In genomic region chr17:72126575-72127486, GRCh38 we compare ENCODE assay signal across 10 cellular contexts. TPM values are rescaled to one million over a fixed set of nuclear protein-coding genes. Genes with fewer than 3 reads are reported as not detected.
DNase-seq lines count a peak whose midpoint lies in the region; ATAC-seq and TF ChIP-seq lines count a peak whose summit lies in the region.
"Had no signal": no experiment of that assay in that cellular context is flagged by ENCODE, and none has a peak within 500 bp of the region (broad histone marks: within the 10 kb centered on the region; RNA-seq: fewer than 3 reads in every experiment).

No MANE protein-coding gene starts in this region.

- no peak overlapping the region for H3K4me3 ChIP-seq in foreskin fibroblast (ENCODE audit: low read depth in 1 of 2, low read length in 2 of 2)

- H3K4me1 Mint-ChIP-seq in activated CD8-positive, alpha-beta T cell treated with anti-CD3 and anti-CD28 coated beads, Interleukin-2, amount 10 ng/mL, durations not matched to agents 7 days and 5 days (ENCODE audit: low read depth), result peaks cover 6% of the 10 kb centered on the region
- peaks cover 26% of the 10 kb centered on the region for H3K4me1 Mint-ChIP-seq in glutamatergic neuron (ENCODE audit: low read depth, unreplicated experiment)

- DNase-seq in GM04503 (ENCODE audit: low read depth) (peak; percentile 51), RPMI7951 (ENCODE audit: low read depth) (peak; percentile 96), foreskin fibroblast (peak; percentile 92 to 95), putamen (ENCODE audit: low spot score) (peak; percentile 11), glutamatergic neuron (no peak), NCI-H82 (lab: John Stamatoyannopoulos, UW) (no peak), head of caudate nucleus (no peak)
- no peak for DNase-seq in activated CD8-positive, alpha-beta T cell treated with anti-CD3 and anti-CD28 coated beads, Interleukin-2, amount 10 ng/mL, durations not matched to agents 7 days and 5 days
- DNase-seq: activated CD8-positive, alpha-beta memory T cell treated with anti-CD3 and anti-CD28 coated beads, Interleukin-2, amount 50 U/mL, for 48 hours; stimulated activated CD4-positive, alpha-beta T cell treated with anti-CD3 and anti-CD28 coated beads, Interleukin-2, amount 100 ng/mL, for 48 hours had no signal

- TF ChIP-seq CTCF in foreskin fibroblast (IDR thresholded peaks at IDR 0.05; ENCODE audit: low read depth, low read length) (no peak), glutamatergic neuron (IDR thresholded peaks at IDR 0.05; ENCODE audit: partially characterized antibody, unreplicated experiment) (no peak)

- no peak overlapping the region for H3K27ac Mint-ChIP-seq in activated CD8-positive, alpha-beta T cell treated with anti-CD3 and anti-CD28 coated beads, Interleukin-2, amount 10 ng/mL, durations not matched to agents 7 days and 5 days
- H3K27ac Mint-ChIP-seq in glutamatergic neuron (ENCODE audit: unreplicated experiment), result no peak overlapping the region

- ATAC-seq in activated CD8-positive, alpha-beta T cell treated with anti-CD3 and anti-CD28 coated beads, Interleukin-2, amount 10 ng/mL, durations not matched to agents 7 days and 5 days, result no peak

- H3K9me3 Mint-ChIP-seq in activated CD8-positive, alpha-beta T cell treated with anti-CD3 and anti-CD28 coated beads, Interleukin-2, amount 10 ng/mL, durations not matched to agents 7 days and 5 days (ENCODE audit: insufficient read depth), result no peaks in the 10 kb centered on the region
- H3K9me3 Mint-ChIP-seq in glutamatergic neuron (ENCODE audit: unreplicated experiment), result peaks cover 5% of the 10 kb centered on the region

- CTCF ChIA-PET in activated CD8-positive, alpha-beta T cell treated with anti-CD3 and anti-CD28 coated beads, Interleukin-2, amount 10 ng/mL, durations not matched to agents 7 days and 5 days (lab: Charles Lee), result no interaction called here

- H3K4me3 Mint-ChIP-seq in activated CD8-positive, alpha-beta T cell treated with anti-CD3 and anti-CD28 coated beads, Interleukin-2, amount 10 ng/mL, durations not matched to agents 7 days and 5 days, result no peak overlapping the region
- no peak overlapping the region for H3K4me3 Mint-ChIP-seq in glutamatergic neuron (ENCODE audit: unreplicated experiment)

- H3K27me3 Mint-ChIP-seq in activated CD8-positive, alpha-beta T cell treated with anti-CD3 and anti-CD28 coated beads, Interleukin-2, amount 10 ng/mL, durations not matched to agents 7 days and 5 days (ENCODE audit: low read depth), result peaks cover 26% of the 10 kb centered on the region
- peaks cover 6% of the 10 kb centered on the region for H3K27me3 Mint-ChIP-seq in glutamatergic neuron (ENCODE audit: unreplicated experiment)

- intact Hi-C loops in head of caudate nucleus (cut with DNase I), result loop anchor here (10.0 kb wide), 1 partner anchor 48 kb away; no protein-coding TSS in a partner anchor

- H3K36me3 Mint-ChIP-seq in activated CD8-positive, alpha-beta T cell treated with anti-CD3 and anti-CD28 coated beads, Interleukin-2, amount 10 ng/mL, durations not matched to agents 7 days and 5 days (ENCODE audit: low read depth), result no peaks in the 10 kb centered on the region
- H3K36me3 Mint-ChIP-seq in glutamatergic neuron (ENCODE audit: unreplicated experiment), result peaks cover 4% of the 10 kb centered on the region

- POLR2A ChIA-PET in activated CD8-positive, alpha-beta T cell treated with anti-CD3 and anti-CD28 coated beads, Interleukin-2, amount 10 ng/mL, durations not matched to agents 7 days and 5 days (lab: Charles Lee), result no interaction called here

RNA-seq across cellular contexts. Expression of gene SOX9, which starts 6.0 kb away (rescaled TPM):
- total RNA-seq in RPMI7951 (2014; rRNA removed; shearing (Covaris generic)), result 6.7 and 9.0 TPM in 2 replicates
- not detected for total RNA-seq in activated CD8-positive, alpha-beta T cell treated with anti-CD3 and anti-CD28 coated beads, Interleukin-2, amount 10 ng/mL, durations not matched to agents 7 days and 5 days
- total RNA-seq in glutamatergic neuron (ENCODE audit: unreplicated experiment), result 1.6 TPM

Comparison
In these comparisons a context has a peak if more than half of its experiments do, and no peak if none do; other contexts are left out.
1. DNase-seq: peak in GM04503 (single experiment), RPMI7951 (single experiment), foreskin fibroblast (2 of 2) and putamen (single experiment); none in activated CD8-positive, alpha-beta T cell treated with anti-CD3 and anti-CD28 coated beads, Interleukin-2, amount 10 ng/mL, durations not matched to agents 7 days and 5 days (single experiment), glutamatergic neuron (single experiment), NCI-H82 (single experiment) and head of caudate nucleus (0 of 42).